10 cellular contexts compared by ENCODE assay signal in genomic region chr4:133150643-133151300, GRCh38. TPM values are rescaled to one million over a fixed set of nuclear protein-coding genes. Genes with fewer than 3 reads are reported as not detected.
DNase-seq lines count a peak whose midpoint lies in the region; ATAC-seq, FAIRE-seq and TF ChIP-seq lines count a peak whose summit lies in the region.
"Had no signal": no experiment of that assay in that cellular context is flagged by ENCODE, and none has a peak within 500 bp of the region (broad histone marks: within the 10 kb centered on the region; RNA-seq: fewer than 3 reads in every experiment).

No MANE protein-coding gene starts in this region.

- no peaks in the 10 kb centered on the region for H3K9me1 ChIP-seq in endothelial cell of umbilical vein (replicated peaks; ENCODE audit: control insufficient read depth, extremely low read depth, insufficient read depth, low read length)

- H3K4me2 ChIP-seq in endothelial cell of umbilical vein (ENCODE audit: insufficient read depth, low read length) = peak overlapping the region; percentile 97

- ATAC-seq in HG03520 (IDR thresholded peaks at IDR 0.05; ENCODE audit: unreplicated experiment) (no peak), GM21723 (IDR thresholded peaks at IDR 0.05; ENCODE audit: unreplicated experiment) (no peak)

- H3K79me2 ChIP-seq in endothelial cell of umbilical vein (ENCODE audit: control insufficient read depth, insufficient read depth, low read length) = peaks cover 52% of the 10 kb centered on the region

- TF ChIP-seq POLR2A in endothelial cell of umbilical vein (IDR thresholded peaks at IDR 0.05; ENCODE audit: low read depth, low read length) = no peak

- H3K4me3 ChIP-seq in AG04450 (ENCODE audit: low read depth, low read length) (peak overlapping the region; percentile 69), HUES48 (ENCODE audit: low read depth, low read length) (peak overlapping the region; percentile 69), endothelial cell of umbilical vein (replicated peaks in 1 of 3; ENCODE audit: insufficient read depth in 1 of 3, low read depth in 1 of 3, low read length in 3 of 3) (peak overlapping the region; percentile 56 to 90 (median 67))

- TF ChIP-seq CTCF in AG04450 (IDR thresholded peaks at IDR 0.05; ENCODE audit: low read depth, low read length) = no peak
- TF ChIP-seq CTCF in endothelial cell of umbilical vein (IDR thresholded peaks at IDR 0.05; ENCODE audit: extremely low read depth in 1 of 2, insufficient read depth in 1 of 2, low read depth in 1 of 2, low read length in 2 of 2) = no peak

- intact Hi-C loops in endothelial cell of umbilical vein (cut with micrococcal nuclease) = loop anchor here (10.0 kb wide), 1 partner anchor 1474 kb away; no protein-coding TSS in a partner anchor

- BruUV-seq in endothelial cell of umbilical vein (replicated peaks; lab: Mats Ljungman, UMichigan) = no TSS peak

- H3K9me3 ChIP-seq in AG04450 (ENCODE audit: control insufficient read depth, insufficient read depth, low read length) (peaks cover 3% of the 10 kb centered on the region; the same call in 1 of the 2 replicates), HUES48 (ENCODE audit: control insufficient read depth, insufficient read depth, low read length) (no peaks in the 10 kb centered on the region), endothelial cell of umbilical vein (replicated peaks; ENCODE audit: control insufficient read depth, insufficient read depth, low read length) (no peaks in the 10 kb centered on the region)

- dilution Hi-C loops in endothelial cell of umbilical vein (cut with MboI; ENCODE audit: extremely low pct_ligation_motif_present, low sequenced_read_pairs) = no loop called here

- CTCF ChIA-PET in AG04450 (lab: Charles Lee) = no interaction called here
- CTCF ChIA-PET in endothelial cell of umbilical vein (lab: Charles Lee) = interaction anchor here (0.6 to 2.1 kb wide), 4 partner anchors 9 to 325 kb away, joined by 3 to 4 read pairs (median 3); no protein-coding TSS in a partner anchor

- peaks cover 54% of the 10 kb centered on the region for H3K27me3 ChIP-seq in AG04450 (ENCODE audit: control insufficient read depth, insufficient read depth, low read length)
- H3K27me3 ChIP-seq in HUES48 (ENCODE audit: control insufficient read depth, insufficient read depth, low read length) = peaks cover 83% of the 10 kb centered on the region
- no peaks in the 10 kb centered on the region for H3K27me3 ChIP-seq in endothelial cell of umbilical vein (ENCODE audit: control insufficient read depth in 2 of 2, insufficient read depth in 2 of 2, low read length in 2 of 2)

- POLR2A ChIA-PET in AG04450 (lab: Yijun Ruan, JAX) (no interaction called here), endothelial cell of umbilical vein (lab: Charles Lee) (interaction anchor here (0.6 to 0.7 kb wide), 4 partner anchors 47 to 1511 kb away, joined by 3 to 7 read pairs (median 6); no protein-coding TSS in a partner anchor)

- H3K4me1 ChIP-seq in HUES48 (ENCODE audit: control insufficient read depth, insufficient read depth, low read length) (peaks cover 48% of the 10 kb centered on the region), endothelial cell of umbilical vein (ENCODE audit: control insufficient read depth, extremely low read depth, insufficient read depth, low read length) (peaks cover 40% of the 10 kb centered on the region)

- H3K36me3 ChIP-seq in HUES48 (ENCODE audit: control insufficient read depth, insufficient read depth, low read length) (no peaks in the 10 kb centered on the region), endothelial cell of umbilical vein (ENCODE audit: control insufficient read depth in 2 of 2, extremely low read depth in 1 of 2, insufficient read depth in 2 of 2, low read length in 2 of 2) (no peaks in the 10 kb centered on the region)

- H3K9ac ChIP-seq in HUES48 (ENCODE audit: low read depth, low read length) = no peak overlapping the region
- peak overlapping the region; percentile 72 for H3K9ac ChIP-seq in endothelial cell of umbilical vein (replicated peaks; ENCODE audit: extremely low read depth, insufficient read depth, low read length)

- H4K20me1 ChIP-seq in endothelial cell of umbilical vein (replicated peaks; ENCODE audit: control insufficient read depth, extremely low read depth, insufficient read depth, low read length) = no peaks in the 10 kb centered on the region

- DNase-seq in AG04450 (ENCODE audit: low read depth, low spot score) = no peak
- peak; percentile 58 for DNase-seq in endothelial cell of umbilical vein (ENCODE audit: low read depth, low spot score)
- DNase-seq in nucleus accumbens (lab: John Stamatoyannopoulos, UW) = peak in 53 of 56 donors; percentile 2 to 84 (median 55)
- DNase-seq in SW480 (ENCODE audit: low spot score) = no peak
- no peak for DNase-seq in NCI-H146 (lab: John Stamatoyannopoulos, UW)

- no peak overlapping the region for H3K27ac ChIP-seq in AG04450 (ENCODE audit: low read depth, low read length)
- no peak overlapping the region for H3K27ac ChIP-seq in HUES48 (ENCODE audit: low read depth, low read length)
- H3K27ac ChIP-seq in endothelial cell of umbilical vein (ENCODE audit: insufficient read depth, low read depth, low read length) = peak overlapping the region; percentile 67

- FAIRE-seq in endothelial cell of umbilical vein (lab: Jason Lieb, UNC) = no peak

- H2AFZ ChIP-seq in endothelial cell of umbilical vein (ENCODE audit: low read depth, low read length) = peak overlapping the region; percentile 86

TF ChIP-seq in endothelial cell of umbilical vein, 7 proteins besides CTCF, POLR2A, EP300 and RAD21:
- no peak for TF ChIP-seq POLR2AphosphoS5 (IDR thresholded peaks at IDR 0.05; ENCODE audit: insufficient read depth, low read depth, low read length)
TF ChIP-seq in endothelial cell of umbilical vein: peak in this region for 0.

RNA-seq across cellular contexts. Expression of gene PCDH10, which starts 1.7 kb away (rescaled TPM):
- polyA plus RNA-seq in AG04450 (2011; rRNA removed) = 0.36 and 0.37 TPM in 2 replicates
- polyA minus RNA-seq in AG04450 (2011; rRNA and poly(A)+ RNA removed) = 0.60 and 0.65 TPM in 2 replicates
- 56.5 and 91.7 TPM in 2 replicates for total RNA-seq in endothelial cell of umbilical vein
- polyA plus RNA-seq in endothelial cell of umbilical vein = 91.0 and 100 TPM in 2 replicates
- polyA plus RNA-seq in endothelial cell of umbilical vein (2011; cell fraction: cytosol; rRNA removed) = 43.1 and 52.3 TPM in 2 replicates
- 108 and 116 TPM in 2 replicates for polyA plus RNA-seq in endothelial cell of umbilical vein (2011; cell fraction: nucleus; rRNA removed)
- polyA plus RNA-seq in endothelial cell of umbilical vein (2012) = 36.4 and 39.3 TPM in 2 replicates
- polyA minus RNA-seq in endothelial cell of umbilical vein = 198 and 205 TPM in 2 replicates
- 2.3 TPM for polyA minus RNA-seq in endothelial cell of umbilical vein (2011; cell fraction: cytosol; rRNA and poly(A)+ RNA removed)
- polyA minus RNA-seq in endothelial cell of umbilical vein (2011; cell fraction: nucleus; rRNA and poly(A)+ RNA removed) = 216 and 263 TPM in 2 replicates
- total RNA-seq: activated CD8-positive, alpha-beta memory T cell treated with anti-CD3 and anti-CD28 coated beads for 36 hours; HT1080 had no signal

Comparison
In these comparisons a context has a peak if more than half of its experiments do, and no peak if none do; other contexts are left out.
1. DNase-seq: peak in endothelial cell of umbilical vein (single experiment) and nucleus accumbens (53 of 56); none in AG04450 (single experiment), SW480 (single experiment) and NCI-H146 (single experiment).
2. RNA of gene PCDH10, which starts 1.7 kb away (polyA plus RNA-seq): 36.4 to 116 TPM in endothelial cell of umbilical vein; 0.36 to 0.37 TPM in AG04450; every median in the first group is over 10 times any median in the second.
3. Peak in every context shown above with its lines, with median percentiles within 50 percentile points of each other: H3K4me3 ChIP-seq.